ENCODE assay signal across 18 cellular contexts in the genomic region with DNA sequence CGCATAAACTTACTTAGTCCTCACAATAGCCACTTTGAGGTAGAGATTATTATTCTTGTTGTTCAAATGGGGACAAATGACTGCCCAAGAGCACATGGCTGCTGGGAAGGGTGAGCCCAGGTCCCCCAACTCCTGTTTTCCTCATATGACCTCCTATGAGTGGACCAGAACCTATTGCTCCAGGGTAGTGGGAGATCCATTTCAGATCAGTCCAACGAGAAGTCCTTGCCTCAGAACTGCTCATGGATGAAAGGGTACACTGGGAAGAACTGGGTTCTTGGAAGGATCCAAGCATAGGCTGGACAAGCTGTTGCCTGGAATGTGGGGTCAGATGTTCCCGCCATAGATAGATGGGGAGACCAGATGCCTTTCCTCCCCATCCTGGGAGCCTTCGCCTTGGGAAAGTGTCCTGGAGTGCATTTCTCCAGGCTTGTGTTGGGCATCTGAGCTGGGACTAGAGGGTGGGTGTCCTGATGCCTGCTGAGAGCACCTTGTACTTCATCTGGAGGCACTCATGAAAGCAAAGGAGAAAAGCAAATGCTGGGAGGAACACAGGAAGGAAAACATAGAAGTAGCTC.
"Had no signal": no experiment of that assay in that cellular context is flagged by ENCODE, and none has a peak within 500 bp of the region (broad histone marks: within the 10 kb centered on the region; RNA-seq: fewer than 3 reads in every experiment).

No MANE protein-coding gene starts in this region.

- H3K36me3 ChIP-seq: adrenal gland, breast epithelium, neutrophil, SJCRH30, stomach, WERI-Rb-1 had no signal

- H3K79me2 ChIP-seq: parathyroid adenoma had no signal

- H3K4me1 ChIP-seq: adrenal gland, breast epithelium, parathyroid adenoma, stomach had no signal

- H3K4me3 Mint-ChIP-seq: dendritic cell treated with granulocyte-macrophage colony-stimulating factor and Interleukin-4, amounts not matched to agents 40 ng/mL and 50 ng/mL, for 4 days; effector memory CD8-positive, alpha-beta T cell; natural killer cell had no signal

- H3K27me3 ChIP-seq: adrenal gland, breast epithelium, neutrophil, SJCRH30 had no signal

- H3K9me3 ChIP-seq: adrenal gland, breast epithelium, neutrophil, SJCRH30, stomach had no signal

- H2AFZ ChIP-seq: parathyroid adenoma had no signal

- H3K4me3 ChIP-seq: adrenal gland, breast epithelium, SJCRH30, stomach had no signal

- DNase-seq: activated CD4-positive, alpha-beta T cell treated with anti-CD3 and anti-CD28 coated beads for 1 hour; activated CD4-positive, alpha-beta T cell treated with anti-CD3 and anti-CD28 coated beads, Interleukin-2, amount 50 U/mL, for 48 hours; activated gamma-delta T cell treated with Interleukin-2 at 50 U/mL for 16 hours; cerebellar nuclear complex; effector memory CD8-positive, alpha-beta T cell; foreskin fibroblast; mesenchymal stem cell; natural killer cell; SJCRH30; stimulated activated CD4-positive, alpha-beta T cell treated with anti-CD3 and anti-CD28 coated beads, Interleukin-2, amount 100 ng/mL, for 48 hours; stomach; WERI-Rb-1 had no signal

- H3K27ac Mint-ChIP-seq: activated naive CD4-positive, alpha-beta T cell treated with anti-CD3 and anti-CD28 coated beads, Interleukin-2, amount 50 U/mL, for 72 hours; dendritic cell treated with granulocyte-macrophage colony-stimulating factor and Interleukin-4, amounts not matched to agents 40 ng/mL and 50 ng/mL, for 4 days; effector memory CD8-positive, alpha-beta T cell had no signal

- H3K9me3 Mint-ChIP-seq: activated naive CD4-positive, alpha-beta T cell treated with anti-CD3 and anti-CD28 coated beads, Interleukin-2, amount 50 U/mL, for 72 hours; dendritic cell treated with granulocyte-macrophage colony-stimulating factor and Interleukin-4, amounts not matched to agents 40 ng/mL and 50 ng/mL, for 4 days; effector memory CD8-positive, alpha-beta T cell; natural killer cell had no signal

- H3K9ac ChIP-seq: parathyroid adenoma had no signal

- H3K36me3 Mint-ChIP-seq: activated naive CD4-positive, alpha-beta T cell treated with anti-CD3 and anti-CD28 coated beads, Interleukin-2, amount 50 U/mL, for 72 hours; natural killer cell had no signal

- H3K27ac ChIP-seq: adrenal gland, breast epithelium, neutrophil, parathyroid adenoma, SJCRH30, stomach, WERI-Rb-1 had no signal
